In the genomic region with DNA sequence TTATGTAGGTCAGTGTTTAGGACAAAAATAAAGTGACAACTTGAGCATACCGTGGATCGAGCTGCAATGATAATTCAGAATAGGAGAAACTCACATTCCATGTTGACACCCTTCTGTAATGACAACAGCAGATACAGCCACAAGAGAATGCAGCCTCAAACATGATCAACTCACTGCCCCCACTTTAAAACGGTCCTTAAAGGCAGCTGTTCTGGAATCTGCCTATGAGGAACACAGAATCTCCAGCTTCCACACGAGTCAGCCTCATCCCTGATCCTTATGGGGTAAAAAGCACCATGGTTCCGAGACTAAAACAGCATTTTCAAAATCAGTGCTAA, we compare ENCODE assay signal across 1 cellular context.
TF ChIP-seq lines count a peak whose summit lies in the region.

No MANE protein-coding gene starts in this region.

TF ChIP-seq in GM12878, 131 proteins besides CTCF, POLR2A, EP300 and RAD21:
- TF ChIP-seq TBL1XR1 (IDR thresholded peaks at IDR 0.05; ENCODE audit: low read depth, low read length): no peak
TF ChIP-seq in GM12878: peak in this region for 0.
